In genomic region chr10:24096281-24096680, GRCh38 we compare ENCODE assay signal across 24 cellular contexts.
"Had no signal": no experiment of that assay in that cellular context is flagged by ENCODE, and none has a peak within 500 bp of the region (broad histone marks: within the 10 kb centered on the region; RNA-seq: fewer than 3 reads in every experiment).

No MANE protein-coding gene starts in this region.

- H3K36me3 ChIP-seq: SJSA1 had no signal

- H3K27me3 ChIP-seq: SJSA1 had no signal

- H3K36me3 Mint-ChIP-seq: activated naive CD8-positive, alpha-beta T cell treated with anti-CD3 and anti-CD28 coated beads for 36 hours had no signal

- H3K4me1 Mint-ChIP-seq: activated B cell treated with CpG ODN at 0.5 μM for 24 hours; activated CD4-positive, alpha-beta memory T cell treated with anti-CD3 and anti-CD28 coated beads, Interleukin-2, amount 10 ng/mL, durations not matched to agents 7 days and 5 days; activated CD4-positive, alpha-beta T cell treated with anti-CD3 and anti-CD28 coated beads, Interleukin-2, amount 10 ng/mL, durations not matched to agents 24 days and 14 days; activated naive CD8-positive, alpha-beta T cell treated with anti-CD3 and anti-CD28 coated beads for 36 hours; activated T-helper 17 cell treated with anti-CD3 and anti-CD28 coated beads, Interleukin-2, amount 50 U/mL, for 72 hours had no signal

- H3K27ac Mint-ChIP-seq: activated B cell treated with CpG ODN at 0.5 μM for 24 hours; activated CD4-positive, alpha-beta memory T cell treated with anti-CD3 and anti-CD28 coated beads, Interleukin-2, amount 10 ng/mL, durations not matched to agents 7 days and 5 days; activated CD4-positive, alpha-beta T cell treated with anti-CD3 and anti-CD28 coated beads, Interleukin-2, amount 10 ng/mL, durations not matched to agents 24 days and 14 days; activated naive CD4-positive, alpha-beta T cell treated with anti-CD3 and anti-CD28 coated beads for 36 hours; activated naive CD8-positive, alpha-beta T cell treated with anti-CD3 and anti-CD28 coated beads for 36 hours; activated T-helper 17 cell treated with anti-CD3 and anti-CD28 coated beads, Interleukin-2, amount 50 U/mL, for 72 hours; T-helper 1 cell treated with Interleukin-12 subunit alpha and Interleukin-12 subunit beta and Interleukin-4 antibody, amounts not matched to agents 30 μg/mL and 1 μg/mL, for 36 hours had no signal

- H3K4me1 ChIP-seq: SJSA1 had no signal

- H3K9me3 Mint-ChIP-seq: activated T-helper 17 cell treated with anti-CD3 and anti-CD28 coated beads, Interleukin-2, amount 50 U/mL, for 72 hours had no signal

- H3K4me3 ChIP-seq: SJSA1 had no signal

- H3K4me3 Mint-ChIP-seq: activated B cell treated with CpG ODN at 0.5 μM for 24 hours; activated CD4-positive, alpha-beta memory T cell treated with anti-CD3 and anti-CD28 coated beads, Interleukin-2, amount 10 ng/mL, durations not matched to agents 7 days and 5 days; activated CD4-positive, alpha-beta T cell treated with anti-CD3 and anti-CD28 coated beads, Interleukin-2, amount 10 ng/mL, durations not matched to agents 24 days and 14 days; activated naive CD4-positive, alpha-beta T cell treated with anti-CD3 and anti-CD28 coated beads for 36 hours; activated naive CD8-positive, alpha-beta T cell treated with anti-CD3 and anti-CD28 coated beads for 36 hours; activated T-helper 17 cell treated with anti-CD3 and anti-CD28 coated beads, Interleukin-2, amount 50 U/mL, for 72 hours; T-helper 1 cell treated with Interleukin-12 subunit alpha and Interleukin-12 subunit beta and Interleukin-4 antibody, amounts not matched to agents 30 μg/mL and 1 μg/mL, for 36 hours had no signal

- H3K27ac ChIP-seq: SJSA1 had no signal

- DNase-seq: activated B cell treated with CpG ODN at 0.5 μM for 24 hours; activated CD4-positive, alpha-beta memory T cell treated with anti-CD3 and anti-CD28 coated beads, Interleukin-2, amount 10 ng/mL, durations not matched to agents 7 days and 5 days; activated CD4-positive, alpha-beta T cell treated with anti-CD3 and anti-CD28 coated beads for 1 hour; activated CD4-positive, alpha-beta T cell treated with anti-CD3 and anti-CD28 coated beads, Interleukin-2, amount 10 ng/mL, durations not matched to agents 24 days and 14 days; activated gamma-delta T cell; activated naive CD4-positive, alpha-beta T cell treated with anti-CD3 and anti-CD28 coated beads for 36 hours; activated naive CD8-positive, alpha-beta T cell treated with anti-CD3 and anti-CD28 coated beads for 36 hours; activated T-cell treated with anti-CD3 and anti-CD28 coated beads for 4 hours; activated T-cell treated with anti-CD3 and anti-CD28 coated beads, Interleukin-2, amount 50 U/mL, for 48 hours; KG1; NCI-H1048; NCI-H1930; NCI-H2171 treated with DMSO at 0.1 percent for 48 hours; NCI-H226; NCI-H510A treated with DMSO at 0.1 percent for 48 hours; NCI-H69; NK-92 treated with Interleukin-12 subunit alpha and Interleukin-12 subunit beta, amount 100 ng/mL, for 24 hours; SHP77; SW 1271; T-helper 9 cell had no signal

- H3K27me3 Mint-ChIP-seq: activated B cell treated with CpG ODN at 0.5 μM for 24 hours; activated CD4-positive, alpha-beta memory T cell treated with anti-CD3 and anti-CD28 coated beads, Interleukin-2, amount 10 ng/mL, durations not matched to agents 7 days and 5 days; activated CD4-positive, alpha-beta T cell treated with anti-CD3 and anti-CD28 coated beads, Interleukin-2, amount 10 ng/mL, durations not matched to agents 24 days and 14 days; activated naive CD8-positive, alpha-beta T cell treated with anti-CD3 and anti-CD28 coated beads for 36 hours; activated T-helper 17 cell treated with anti-CD3 and anti-CD28 coated beads, Interleukin-2, amount 50 U/mL, for 72 hours had no signal

- ATAC-seq: activated T-helper 17 cell treated with anti-CD3 and anti-CD28 coated beads, Interleukin-2, amount 50 U/mL, for 72 hours; SK-N-SH treated with all-trans-retinoic acid at 6 μM for 48 hours had no signal
